Comparison of ENCODE assay signal across 33 cellular contexts in genomic region chr3:123840961-123841360, GRCh38. TPM values are rescaled to one million over a fixed set of nuclear protein-coding genes. Genes with fewer than 3 reads are reported as not detected.
"Had no signal": no experiment of that assay in that cellular context is flagged by ENCODE, and none has a peak within 500 bp of the region (broad histone marks: within the 10 kb centered on the region; RNA-seq: fewer than 3 reads in every experiment).

No MANE protein-coding gene starts in this region.

- H3K4me2 ChIP-seq: PC-9 had no signal

- H3K4me3 ChIP-seq: ascending aorta, body of pancreas, breast epithelium, MG63, PC-9 had no signal

- H2AFZ ChIP-seq: PC-9 had no signal

- H3K4me1 ChIP-seq: ascending aorta, body of pancreas, breast epithelium had no signal

- H3K36me3 Mint-ChIP-seq: activated naive CD8-positive, alpha-beta T cell treated with anti-CD3 and anti-CD28 coated beads for 36 hours had no signal

- H3K36me3 ChIP-seq: breast epithelium, MG63, WERI-Rb-1 had no signal

- H3K4me3 Mint-ChIP-seq: activated CD4-positive, alpha-beta T cell treated with anti-CD3 and anti-CD28 coated beads, Interleukin-2, amount 10 ng/mL, durations not matched to agents 24 days and 14 days; activated CD8-positive, alpha-beta T cell treated with anti-CD3 and anti-CD28 coated beads for 36 hours; activated naive CD8-positive, alpha-beta T cell treated with anti-CD3 and anti-CD28 coated beads for 36 hours; activated T-cell treated with anti-CD3 and anti-CD28 coated beads, Interleukin-2, amount 50 U/mL, for 72 hours; activated T-helper 17 cell treated with anti-CD3 and anti-CD28 coated beads, Interleukin-2, amount 50 U/mL, for 72 hours had no signal

- ATAC-seq: activated T-cell treated with anti-CD3 and anti-CD28 coated beads, Interleukin-2, amount 50 U/mL, for 72 hours; activated T-helper 17 cell treated with anti-CD3 and anti-CD28 coated beads, Interleukin-2, amount 50 U/mL, for 72 hours; body of pancreas had no signal

- H3K4me1 Mint-ChIP-seq: activated T-helper 17 cell treated with anti-CD3 and anti-CD28 coated beads, Interleukin-2, amount 50 U/mL, for 72 hours had no signal

- H3K27ac ChIP-seq: ascending aorta, body of pancreas, breast epithelium, PC-9, WERI-Rb-1 had no signal

- H3K27me3 ChIP-seq: ascending aorta, body of pancreas, breast epithelium, MG63 had no signal

- DNase-seq: activated CD4-positive, alpha-beta T cell treated with anti-CD3 and anti-CD28 coated beads, Interleukin-2, amount 10 ng/mL, durations not matched to agents 24 days and 14 days; activated CD4-positive, alpha-beta T cell treated with anti-CD3 and anti-CD28 coated beads, Interleukin-2, amount 50 U/mL, for 4 hours; activated CD8-positive, alpha-beta T cell treated with anti-CD3 and anti-CD28 coated beads for 36 hours; activated effector memory CD4-positive, alpha-beta T cell treated with anti-CD3 and anti-CD28 coated beads, Interleukin-2, amount 50 U/mL, for 16 hours; activated naive CD4-positive, alpha-beta T cell; activated naive CD4-positive, alpha-beta T cell treated with anti-CD3 and anti-CD28 coated beads, Interleukin-2, amount 50 U/mL, for 16 hours; activated naive CD8-positive, alpha-beta T cell treated with anti-CD3 and anti-CD28 coated beads for 36 hours; activated T-cell treated with anti-CD3 and anti-CD28 coated beads, Interleukin-2, amount 50 U/mL, for 1 hour; activated T-cell treated with anti-CD3 and anti-CD28 coated beads, Interleukin-2, amount 50 U/mL, for 72 hours; amygdala; body of pancreas; Karpas-422; MG63; NCI-H1048; NCI-H1105 treated with DMSO at 0.1 percent for 48 hours; NCI-H1436; NCI-H1694; NCI-H1930; NCI-H2081 treated with DMSO at 0.1 percent for 48 hours; NCI-H524 treated with DMSO at 0.1 percent for 48 hours; NK-92 treated with Interleukin-12 subunit alpha and Interleukin-12 subunit beta, amount 100 ng/mL, for 24 hours; PC-9; Right ventricle myocardium superior; T-helper 1 cell; T-helper 2 cell; T1000; WERI-Rb-1 had no signal

- H3K27ac Mint-ChIP-seq: activated CD4-positive, alpha-beta T cell treated with anti-CD3 and anti-CD28 coated beads, Interleukin-2, amount 10 ng/mL, durations not matched to agents 24 days and 14 days; activated CD8-positive, alpha-beta T cell treated with anti-CD3 and anti-CD28 coated beads for 36 hours; activated naive CD8-positive, alpha-beta T cell treated with anti-CD3 and anti-CD28 coated beads for 36 hours; activated T-cell treated with anti-CD3 and anti-CD28 coated beads, Interleukin-2, amount 50 U/mL, for 72 hours; activated T-helper 17 cell treated with anti-CD3 and anti-CD28 coated beads, Interleukin-2, amount 50 U/mL, for 72 hours had no signal

- H3K9me3 Mint-ChIP-seq: activated CD4-positive, alpha-beta T cell treated with anti-CD3 and anti-CD28 coated beads, Interleukin-2, amount 10 ng/mL, durations not matched to agents 24 days and 14 days had no signal

- H3K27me3 Mint-ChIP-seq: activated naive CD8-positive, alpha-beta T cell treated with anti-CD3 and anti-CD28 coated beads for 36 hours had no signal

RNA-seq across cellular contexts. Expression of gene MYLK, which starts 43.2 kb away (rescaled TPM):
- total RNA-seq: activated CD8-positive, alpha-beta memory T cell treated with anti-CD3 and anti-CD28 coated beads for 36 hours; activated naive CD8-positive, alpha-beta T cell treated with anti-CD3 and anti-CD28 coated beads for 36 hours; activated T-cell treated with anti-CD3 and anti-CD28 coated beads, Interleukin-2, amount 50 U/mL, for 72 hours; NCI-H460; OCI-LY7 had no signal
